ENCODE assay signal across 1 cellular context in the genomic region with DNA sequence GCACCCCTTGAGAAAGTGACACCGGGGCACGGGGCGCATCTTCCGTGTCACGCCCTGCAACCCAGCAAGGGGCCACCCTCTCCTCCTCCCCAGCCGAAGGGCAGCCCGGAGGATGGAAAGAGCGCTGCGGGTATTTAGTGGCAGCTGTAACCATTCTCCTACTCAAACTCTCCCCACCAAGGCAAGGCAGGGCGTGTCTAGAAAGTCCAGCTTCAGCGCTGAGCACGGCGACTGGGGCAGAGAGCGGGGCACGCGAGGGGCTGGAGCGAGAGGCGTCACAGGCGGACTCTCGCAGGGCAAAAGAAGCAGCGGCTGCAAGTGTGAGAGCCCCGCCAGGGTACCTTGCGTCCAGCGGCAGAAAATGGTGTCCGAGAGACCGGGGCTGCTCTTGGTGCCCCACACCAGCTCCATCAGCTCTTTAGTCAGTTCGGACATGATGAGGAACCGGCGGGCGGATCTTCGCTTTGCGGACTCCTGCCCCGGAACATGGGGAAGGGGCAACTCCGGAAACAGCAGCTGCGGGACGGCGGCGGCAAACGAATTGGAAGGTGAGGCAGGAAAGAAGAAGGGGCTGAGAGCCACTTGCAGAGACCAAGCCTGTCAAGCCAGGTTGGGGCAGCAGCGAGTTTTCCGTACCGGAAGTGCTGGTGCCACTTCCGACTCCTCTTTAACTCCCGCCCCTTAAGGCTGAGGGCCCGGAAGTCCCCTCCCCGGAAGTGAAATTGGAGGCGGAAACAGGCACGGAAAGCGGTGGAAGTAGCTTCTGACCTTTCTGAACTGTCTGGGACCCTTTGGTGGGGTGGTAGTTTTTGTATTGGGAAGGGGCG.
A peak's percentile ranks its signal among the peaks of the same experiment; 100 is the strongest.
TF ChIP-seq lines count a peak whose summit lies in the region.

A gene (minus strand): TSS at position 643 of the 827 bp plus-strand sequence. CDS start 208 bp downstream, at position 435.

TF ChIP-seq in HEK293, 187 proteins besides CTCF, POLR2A, EP300 and RAD21 (continued from another document and continues in another):
- TF ChIP-seq HOXC10 (CRISPR knock-in tag; IDR thresholded peaks at IDR 0.05): no peak
- TF ChIP-seq ZNF624 (tag by site-specific recombination; IDR thresholded peaks at IDR 0.05): no peak
- no peak for TF ChIP-seq ZNF561 (tag by site-specific recombination; IDR thresholded peaks at IDR 0.05; ENCODE audit: borderline replicate concordance)
- no peak for TF ChIP-seq ZNF274 (IDR thresholded peaks at IDR 0.05; ENCODE audit: low read length)
- TF ChIP-seq ZNF274 (tag by site-specific recombination; IDR thresholded peaks at IDR 0.05; ENCODE audit: borderline replicate concordance): no peak
- TF ChIP-seq, protein P1, sequence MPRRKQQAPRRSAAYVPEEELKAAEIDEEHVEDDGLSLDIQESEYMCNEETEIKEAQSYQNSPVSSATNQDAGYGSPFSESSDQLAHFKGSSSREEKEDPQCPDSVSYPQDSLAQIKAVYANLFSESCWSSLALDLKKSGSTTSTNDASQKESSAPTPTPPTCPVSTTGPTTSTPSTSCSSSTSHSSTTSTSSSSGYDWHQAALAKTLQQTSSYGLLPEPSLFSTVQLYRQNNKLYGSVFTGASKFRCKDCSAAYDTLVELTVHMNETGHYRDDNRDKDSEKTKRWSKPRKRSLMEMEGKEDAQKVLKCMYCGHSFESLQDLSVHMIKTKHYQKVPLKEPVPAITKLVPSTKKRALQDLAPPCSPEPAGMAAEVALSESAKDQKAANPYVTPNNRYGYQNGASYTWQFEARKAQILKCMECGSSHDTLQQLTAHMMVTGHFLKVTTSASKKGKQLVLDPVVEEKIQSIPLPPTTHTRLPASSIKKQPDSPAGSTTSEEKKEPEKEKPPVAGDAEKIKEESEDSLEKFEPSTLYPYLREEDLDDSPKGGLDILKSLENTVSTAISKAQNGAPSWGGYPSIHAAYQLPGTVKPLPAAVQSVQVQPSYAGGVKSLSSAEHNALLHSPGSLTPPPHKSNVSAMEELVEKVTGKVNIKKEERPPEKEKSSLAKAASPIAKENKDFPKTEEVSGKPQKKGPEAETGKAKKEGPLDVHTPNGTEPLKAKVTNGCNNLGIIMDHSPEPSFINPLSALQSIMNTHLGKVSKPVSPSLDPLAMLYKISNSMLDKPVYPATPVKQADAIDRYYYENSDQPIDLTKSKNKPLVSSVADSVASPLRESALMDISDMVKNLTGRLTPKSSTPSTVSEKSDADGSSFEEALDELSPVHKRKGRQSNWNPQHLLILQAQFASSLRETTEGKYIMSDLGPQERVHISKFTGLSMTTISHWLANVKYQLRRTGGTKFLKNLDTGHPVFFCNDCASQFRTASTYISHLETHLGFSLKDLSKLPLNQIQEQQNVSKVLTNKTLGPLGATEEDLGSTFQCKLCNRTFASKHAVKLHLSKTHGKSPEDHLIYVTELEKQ (tag by site-specific recombination; IDR thresholded peaks at IDR 0.05; ENCODE audit: borderline replicate concordance): no peak
- TF ChIP-seq, protein P2, sequence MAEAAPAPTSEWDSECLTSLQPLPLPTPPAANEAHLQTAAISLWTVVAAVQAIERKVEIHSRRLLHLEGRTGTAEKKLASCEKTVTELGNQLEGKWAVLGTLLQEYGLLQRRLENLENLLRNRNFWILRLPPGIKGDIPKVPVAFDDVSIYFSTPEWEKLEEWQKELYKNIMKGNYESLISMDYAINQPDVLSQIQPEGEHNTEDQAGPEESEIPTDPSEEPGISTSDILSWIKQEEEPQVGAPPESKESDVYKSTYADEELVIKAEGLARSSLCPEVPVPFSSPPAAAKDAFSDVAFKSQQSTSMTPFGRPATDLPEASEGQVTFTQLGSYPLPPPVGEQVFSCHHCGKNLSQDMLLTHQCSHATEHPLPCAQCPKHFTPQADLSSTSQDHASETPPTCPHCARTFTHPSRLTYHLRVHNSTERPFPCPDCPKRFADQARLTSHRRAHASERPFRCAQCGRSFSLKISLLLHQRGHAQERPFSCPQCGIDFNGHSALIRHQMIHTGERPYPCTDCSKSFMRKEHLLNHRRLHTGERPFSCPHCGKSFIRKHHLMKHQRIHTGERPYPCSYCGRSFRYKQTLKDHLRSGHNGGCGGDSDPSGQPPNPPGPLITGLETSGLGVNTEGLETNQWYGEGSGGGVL (tag by site-specific recombination; IDR thresholded peaks at IDR 0.05): peak; percentile 33; the same call in 1 of the 2 replicates
- TF ChIP-seq SALL2 (tag by site-specific recombination; IDR thresholded peaks at IDR 0.05; ENCODE audit: borderline replicate concordance): no peak
- TF ChIP-seq, protein P3, sequence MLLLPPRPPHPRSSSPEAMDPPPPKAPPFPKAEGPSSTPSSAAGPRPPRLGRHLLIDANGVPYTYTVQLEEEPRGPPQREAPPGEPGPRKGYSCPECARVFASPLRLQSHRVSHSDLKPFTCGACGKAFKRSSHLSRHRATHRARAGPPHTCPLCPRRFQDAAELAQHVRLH (tag by site-specific recombination; IDR thresholded peaks at IDR 0.05): no peak
- no peak for TF ChIP-seq ZNF555 (tag by site-specific recombination; conservative IDR thresholded peaks at IDR 0.05)
- TF ChIP-seq, protein P4, sequence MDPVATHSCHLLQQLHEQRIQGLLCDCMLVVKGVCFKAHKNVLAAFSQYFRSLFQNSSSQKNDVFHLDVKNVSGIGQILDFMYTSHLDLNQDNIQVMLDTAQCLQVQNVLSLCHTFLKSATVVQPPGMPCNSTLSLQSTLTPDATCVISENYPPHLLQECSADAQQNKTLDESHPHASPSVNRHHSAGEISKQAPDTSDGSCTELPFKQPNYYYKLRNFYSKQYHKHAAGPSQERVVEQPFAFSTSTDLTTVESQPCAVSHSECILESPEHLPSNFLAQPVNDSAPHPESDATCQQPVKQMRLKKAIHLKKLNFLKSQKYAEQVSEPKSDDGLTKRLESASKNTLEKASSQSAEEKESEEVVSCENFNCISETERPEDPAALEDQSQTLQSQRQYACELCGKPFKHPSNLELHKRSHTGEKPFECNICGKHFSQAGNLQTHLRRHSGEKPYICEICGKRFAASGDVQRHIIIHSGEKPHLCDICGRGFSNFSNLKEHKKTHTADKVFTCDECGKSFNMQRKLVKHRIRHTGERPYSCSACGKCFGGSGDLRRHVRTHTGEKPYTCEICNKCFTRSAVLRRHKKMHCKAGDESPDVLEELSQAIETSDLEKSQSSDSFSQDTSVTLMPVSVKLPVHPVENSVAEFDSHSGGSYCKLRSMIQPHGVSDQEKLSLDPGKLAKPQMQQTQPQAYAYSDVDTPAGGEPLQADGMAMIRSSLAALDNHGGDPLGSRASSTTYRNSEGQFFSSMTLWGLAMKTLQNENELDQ (tag by site-specific recombination; IDR thresholded peaks at IDR 0.05; ENCODE audit: low read depth): no peak
- TF ChIP-seq ZNF391 (tag by site-specific recombination; IDR thresholded peaks at IDR 0.05; ENCODE audit: borderline replicate concordance, low read depth): no peak
- 0 out of 2 replicates have a peak, but pooled peaks have one; percentile 32 for TF ChIP-seq KLF7 (tag by site-specific recombination; IDR thresholded peaks at IDR 0.05; ENCODE audit: borderline replicate concordance)
- TF ChIP-seq GLIS1 (tag by site-specific recombination; IDR thresholded peaks at IDR 0.05): peak; percentile 50; the same call in 1 of the 2 replicates
- no peak for TF ChIP-seq IKZF3 (tag by site-specific recombination; IDR thresholded peaks at IDR 0.05)
- TF ChIP-seq PRDM1 (tag by site-specific recombination; IDR thresholded peaks at IDR 0.05): peak; percentile 74
- TF ChIP-seq ZNF114 (tag by site-specific recombination; IDR thresholded peaks at IDR 0.05): no peak
- peak; percentile 73 for TF ChIP-seq SP3 (tag by site-specific recombination; IDR thresholded peaks at IDR 0.05)
- TF ChIP-seq TRIM28 (IDR thresholded peaks at IDR 0.05; ENCODE audit: borderline replicate concordance, low read length): no peak
- TF ChIP-seq ZNF501 (tag by site-specific recombination; IDR thresholded peaks at IDR 0.05): peak; percentile 73; the same call in 1 of the 2 replicates
- no peak for TF ChIP-seq ZNF157 (tag by site-specific recombination; IDR thresholded peaks at IDR 0.05)
- no peak for TF ChIP-seq ZNF214 (tag by site-specific recombination; IDR thresholded peaks at IDR 0.05; ENCODE audit: borderline replicate concordance)
- no peak for TF ChIP-seq ZNF133 (tag by site-specific recombination; IDR thresholded peaks at IDR 0.05)
- TF ChIP-seq, protein P5, sequence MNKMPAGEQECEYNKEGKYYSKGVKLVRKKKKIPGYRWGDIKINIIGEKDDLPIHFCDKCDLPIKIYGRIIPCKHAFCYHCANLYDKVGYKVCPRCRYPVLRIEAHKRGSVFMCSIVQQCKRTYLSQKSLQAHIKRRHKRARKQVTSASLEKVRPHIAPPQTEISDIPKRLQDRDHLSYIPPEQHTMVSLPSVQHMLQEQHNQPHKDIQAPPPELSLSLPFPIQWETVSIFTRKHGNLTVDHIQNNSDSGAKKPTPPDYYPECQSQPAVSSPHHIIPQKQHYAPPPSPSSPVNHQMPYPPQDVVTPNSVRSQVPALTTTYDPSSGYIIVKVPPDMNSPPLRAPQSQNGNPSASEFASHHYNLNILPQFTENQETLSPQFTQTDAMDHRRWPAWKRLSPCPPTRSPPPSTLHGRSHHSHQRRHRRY (tag by site-specific recombination; IDR thresholded peaks at IDR 0.05): no peak
- no peak for TF ChIP-seq ZNF140 (tag by site-specific recombination; IDR thresholded peaks at IDR 0.05)
- no peak for TF ChIP-seq RBAK (tag by site-specific recombination; IDR thresholded peaks at IDR 0.05)
- TF ChIP-seq, protein P6, sequence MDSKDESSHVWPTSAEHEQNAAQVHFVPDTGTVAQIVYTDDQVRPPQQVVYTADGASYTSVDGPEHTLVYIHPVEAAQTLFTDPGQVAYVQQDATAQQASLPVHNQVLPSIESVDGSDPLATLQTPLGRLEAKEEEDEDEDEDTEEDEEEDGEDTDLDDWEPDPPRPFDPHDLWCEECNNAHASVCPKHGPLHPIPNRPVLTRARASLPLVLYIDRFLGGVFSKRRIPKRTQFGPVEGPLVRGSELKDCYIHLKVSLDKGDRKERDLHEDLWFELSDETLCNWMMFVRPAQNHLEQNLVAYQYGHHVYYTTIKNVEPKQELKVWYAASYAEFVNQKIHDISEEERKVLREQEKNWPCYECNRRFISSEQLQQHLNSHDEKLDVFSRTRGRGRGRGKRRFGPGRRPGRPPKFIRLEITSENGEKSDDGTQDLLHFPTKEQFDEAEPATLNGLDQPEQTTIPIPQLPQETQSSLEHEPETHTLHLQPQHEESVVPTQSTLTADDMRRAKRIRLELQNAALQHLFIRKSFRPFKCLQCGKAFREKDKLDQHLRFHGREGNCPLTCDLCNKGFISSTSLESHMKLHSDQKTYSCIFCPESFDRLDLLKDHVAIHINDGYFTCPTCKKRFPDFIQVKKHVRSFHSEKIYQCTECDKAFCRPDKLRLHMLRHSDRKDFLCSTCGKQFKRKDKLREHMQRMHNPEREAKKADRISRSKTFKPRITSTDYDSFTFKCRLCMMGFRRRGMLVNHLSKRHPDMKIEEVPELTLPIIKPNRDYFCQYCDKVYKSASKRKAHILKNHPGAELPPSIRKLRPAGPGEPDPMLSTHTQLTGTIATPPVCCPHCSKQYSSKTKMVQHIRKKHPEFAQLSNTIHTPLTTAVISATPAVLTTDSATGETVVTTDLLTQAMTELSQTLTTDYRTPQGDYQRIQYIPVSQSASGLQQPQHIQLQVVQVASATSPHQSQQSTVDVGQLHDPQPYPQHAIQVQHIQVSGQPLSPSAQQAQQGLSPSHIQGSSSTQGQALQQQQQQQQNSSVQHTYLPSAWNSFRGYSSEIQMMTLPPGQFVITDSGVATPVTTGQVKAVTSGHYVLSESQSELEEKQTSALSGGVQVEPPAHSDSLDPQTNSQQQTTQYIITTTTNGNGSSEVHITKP (tag by site-specific recombination; IDR thresholded peaks at IDR 0.05): peak; percentile 67
- TF ChIP-seq ZNF747 (tag by site-specific recombination; IDR thresholded peaks at IDR 0.05): no peak
- no peak; the same call in none of the 2 replicates for TF ChIP-seq ZXDB (tag by site-specific recombination; IDR thresholded peaks at IDR 0.05)
- TF ChIP-seq, protein P7, sequence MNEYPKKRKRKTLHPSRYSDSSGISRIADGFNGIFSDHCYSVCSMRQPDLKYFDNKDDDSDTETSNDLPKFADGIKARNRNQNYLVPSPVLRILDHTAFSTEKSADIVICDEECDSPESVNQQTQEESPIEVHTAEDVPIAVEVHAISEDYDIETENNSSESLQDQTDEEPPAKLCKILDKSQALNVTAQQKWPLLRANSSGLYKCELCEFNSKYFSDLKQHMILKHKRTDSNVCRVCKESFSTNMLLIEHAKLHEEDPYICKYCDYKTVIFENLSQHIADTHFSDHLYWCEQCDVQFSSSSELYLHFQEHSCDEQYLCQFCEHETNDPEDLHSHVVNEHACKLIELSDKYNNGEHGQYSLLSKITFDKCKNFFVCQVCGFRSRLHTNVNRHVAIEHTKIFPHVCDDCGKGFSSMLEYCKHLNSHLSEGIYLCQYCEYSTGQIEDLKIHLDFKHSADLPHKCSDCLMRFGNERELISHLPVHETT (tag by site-specific recombination; IDR thresholded peaks at IDR 0.05): no peak; the same call in 1 of the 2 replicates
- no peak for TF ChIP-seq ZNF654 (tag by site-specific recombination; IDR thresholded peaks at IDR 0.05; ENCODE audit: low read depth)
- TF ChIP-seq ZNF701 (tag by site-specific recombination; IDR thresholded peaks at IDR 0.05): no peak
- no peak for TF ChIP-seq ZNF10 (tag by site-specific recombination; IDR thresholded peaks at IDR 0.05)
- TF ChIP-seq KLF9 (tag by site-specific recombination; IDR thresholded peaks at IDR 0.05; ENCODE audit: low read depth): peak; percentile 22; the same call in 1 of the 2 replicates
- TF ChIP-seq ZFP37 (tag by site-specific recombination; IDR thresholded peaks at IDR 0.05): no peak
- no peak for TF ChIP-seq BCL11A (tag by site-specific recombination; IDR thresholded peaks at IDR 0.05; ENCODE audit: low read depth)
- no peak for TF ChIP-seq HOXA7 (CRISPR knock-in tag; IDR thresholded peaks at IDR 0.05; ENCODE audit: borderline replicate concordance)
- no peak for TF ChIP-seq ZNF311 (tag by site-specific recombination; IDR thresholded peaks at IDR 0.05; ENCODE audit: borderline replicate concordance)
- TF ChIP-seq ZNF600 (tag by site-specific recombination; IDR thresholded peaks at IDR 0.05): peak; percentile 58
- TF ChIP-seq, protein P8, sequence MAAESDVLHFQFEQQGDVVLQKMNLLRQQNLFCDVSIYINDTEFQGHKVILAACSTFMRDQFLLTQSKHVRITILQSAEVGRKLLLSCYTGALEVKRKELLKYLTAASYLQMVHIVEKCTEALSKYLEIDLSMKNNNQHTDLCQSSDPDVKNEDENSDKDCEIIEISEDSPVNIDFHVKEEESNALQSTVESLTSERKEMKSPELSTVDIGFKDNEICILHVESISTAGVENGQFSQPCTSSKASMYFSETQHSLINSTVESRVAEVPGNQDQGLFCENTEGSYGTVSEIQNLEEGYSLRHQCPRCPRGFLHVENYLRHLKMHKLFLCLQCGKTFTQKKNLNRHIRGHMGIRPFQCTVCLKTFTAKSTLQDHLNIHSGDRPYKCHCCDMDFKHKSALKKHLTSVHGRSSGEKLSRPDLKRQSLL (tag by site-specific recombination; IDR thresholded peaks at IDR 0.05): no peak
- 0 out of 2 replicates have a peak, but pooled peaks have one; percentile 12 for TF ChIP-seq ZNF324 (tag by site-specific recombination; IDR thresholded peaks at IDR 0.05)
- TF ChIP-seq, protein P9, sequence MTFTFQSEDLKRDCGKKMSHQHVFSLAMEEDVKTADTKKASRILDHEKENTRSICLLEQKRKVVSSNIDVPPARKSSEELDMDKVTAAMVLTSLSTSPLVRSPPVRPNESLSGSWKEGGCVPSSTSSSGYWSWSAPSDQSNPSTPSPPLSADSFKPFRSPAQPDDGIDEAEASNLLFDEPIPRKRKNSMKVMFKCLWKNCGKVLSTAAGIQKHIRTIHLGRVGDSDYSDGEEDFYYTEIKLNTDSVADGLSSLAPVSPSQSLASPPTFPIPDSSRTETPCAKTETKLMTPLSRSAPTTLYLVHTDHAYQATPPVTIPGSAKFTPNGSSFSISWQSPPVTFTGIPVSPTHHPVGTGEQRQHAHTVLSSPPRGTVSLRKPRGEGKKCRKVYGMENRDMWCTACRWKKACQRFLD (tag by site-specific recombination; IDR thresholded peaks at IDR 0.05): no peak
- peak; percentile 83 for TF ChIP-seq ZBTB8A (tag by site-specific recombination; IDR thresholded peaks at IDR 0.05)
- TF ChIP-seq ZNF544 (tag by site-specific recombination; IDR thresholded peaks at IDR 0.05): no peak
